Comparison of ENCODE assay signal across 14 cellular contexts in genomic region chr15:45441036-45441435, GRCh38.
DNase-seq lines count a peak whose midpoint lies in the region; ATAC-seq, FAIRE-seq and TF ChIP-seq lines count a peak whose summit lies in the region.
"Had no signal": no experiment of that assay in that cellular context is flagged by ENCODE, and none has a peak within 500 bp of the region (broad histone marks: within the 10 kb centered on the region; RNA-seq: fewer than 3 reads in every experiment).

No MANE protein-coding gene starts in this region.

- no peak for TF ChIP-seq RAD21 in HepG2 (CRISPR knock-in tag; IDR thresholded peaks at IDR 0.05)

- H2AFZ ChIP-seq in smooth muscle cell (ENCODE audit: low read depth) (no peak overlapping the region), HepG2 (ENCODE audit: low read length) (no peak overlapping the region)
- H2AFZ ChIP-seq: GM23248 had no signal

- no peaks in the 10 kb centered on the region for H4K20me1 ChIP-seq in smooth muscle cell (ENCODE audit: low read depth)
- H4K20me1 ChIP-seq in HepG2 (ENCODE audit: insufficient read depth, low read length), result no peaks in the 10 kb centered on the region

- peak overlapping the region in 1 of 2 donors; percentile 82 for H3K9ac ChIP-seq in colonic mucosa (ENCODE audit: low read depth in 2 of 2, low read length in 2 of 2)
- H3K9ac ChIP-seq in smooth muscle cell (ENCODE audit: low read depth), result no peak overlapping the region
- H3K9ac ChIP-seq in HepG2 (ENCODE audit: insufficient read depth, low read depth, low read length), result no peak overlapping the region
- H3K9ac ChIP-seq: GM23248 had no signal

- no peaks in the 10 kb centered on the region for H3F3A ChIP-seq in smooth muscle cell (ENCODE audit: low read depth)

- H3K27me3 ChIP-seq in colonic mucosa (no peaks in the 10 kb centered on the region), pancreas (no peaks in the 10 kb centered on the region), smooth muscle cell (ENCODE audit: low read depth) (no peaks in the 10 kb centered on the region), HepG2 (ENCODE audit: control insufficient read depth in 1 of 2, insufficient read depth in 2 of 2, low read length in 2 of 2) (peaks cover 0 to 16% of the 10 kb centered on the region in 2 experiments; a peak in 3 of 5 replicates)

- no TSS peak for BruUV-seq in HepG2 (replicated peaks; lab: Mats Ljungman, UMichigan)

- H3K27ac ChIP-seq in colonic mucosa (peak overlapping the region; percentile 78), pancreas (no peak overlapping the region), smooth muscle cell (ENCODE audit: low read depth) (no peak overlapping the region), HepG2 (ENCODE audit: extremely low read length, insufficient read depth, low read length) (no peak overlapping the region)
- H3K27ac ChIP-seq: GM23248, HL-60 had no signal

- POLR2A ChIA-PET in HepG2 (lab: Yijun Ruan, JAX), result no interaction called here

- H3K4me3 ChIP-seq in colonic mucosa, result peak overlapping the region; percentile 17
- H3K4me3 ChIP-seq in pancreas, result no peak overlapping the region
- H3K4me3 ChIP-seq in smooth muscle cell, result no peak overlapping the region
- no peak overlapping the region for H3K4me3 ChIP-seq in HepG2 (replicated peaks in 1 of 3; ENCODE audit: insufficient read depth in 1 of 3, low read depth in 2 of 3, low read length in 3 of 3)
- H3K4me3 ChIP-seq: GM23248 had no signal

- TF ChIP-seq CTCF in colonic mucosa (IDR thresholded peaks at IDR 0.05) (no peak), pancreas (IDR thresholded peaks at IDR 0.05) (no peak), smooth muscle cell (IDR thresholded peaks at IDR 0.05; ENCODE audit: borderline replicate concordance, insufficient read depth, poor library complexity, severe bottlenecking) (no peak), HepG2 (CRISPR knock-in tag; IDR thresholded peaks at IDR 0.05) (no peak)

- no peak for TF ChIP-seq POLR2A in HepG2 (IDR thresholded peaks at IDR 0.05; ENCODE audit: insufficient read depth in 1 of 2, low read depth in 2 of 2, low read length in 2 of 2)

- no peak for TF ChIP-seq EP300 in HepG2 (IDR thresholded peaks at IDR 0.05; ENCODE audit: low read depth in 2 of 2, low read length in 2 of 2)
- no peak for TF ChIP-seq EP300 in HepG2 (CRISPR knock-in tag; IDR thresholded peaks at IDR 0.05; ENCODE audit: borderline replicate concordance)

- FAIRE-seq in G401.6 (lab: Jason Lieb, UNC), result peak; percentile 84
- FAIRE-seq in pancreas (lab: Jason Lieb, UNC), result peak; percentile 91
- no peak for FAIRE-seq in HepG2 (lab: Jason Lieb, UNC)
- FAIRE-seq: GM12891, H54 had no signal

- H3K36me3 ChIP-seq in colonic mucosa (no peaks in the 10 kb centered on the region), pancreas (no peaks in the 10 kb centered on the region), smooth muscle cell (ENCODE audit: low read depth) (no peaks in the 10 kb centered on the region), HepG2 (replicated peaks in 1 of 2; ENCODE audit: control insufficient read depth in 1 of 2, insufficient read depth in 2 of 2, low read length in 2 of 2) (no peaks in the 10 kb centered on the region)

- H3K4me1 ChIP-seq in colonic mucosa, result no peaks in the 10 kb centered on the region
- peaks cover 0 to 6% (median 0%) of the 10 kb centered on the region in 3 donors for H3K4me1 ChIP-seq in pancreas
- no peaks in the 10 kb centered on the region for H3K4me1 ChIP-seq in smooth muscle cell (ENCODE audit: low read depth)
- peaks cover 44% of the 10 kb centered on the region for H3K4me1 ChIP-seq in HepG2 (ENCODE audit: insufficient read depth, low read length)

- DNase-seq in colonic mucosa (no peak), pancreas (no peak), OCI-M1 (lab: John Stamatoyannopoulos, UW) (no peak), smooth muscle cell (lab: John Stamatoyannopoulos, UW; ENCODE audit: unreplicated experiment) (no peak), SKM-1 treated with dmso at 0.1 percent for 144 hours (lab: John Stamatoyannopoulos, UW; ENCODE audit: unreplicated experiment) (no peak), HepG2 (ENCODE audit: low spot score) (no peak)
- DNase-seq: Caco-2; CD8-positive, alpha-beta memory T cell; GM23248 had no signal

- no peaks in the 10 kb centered on the region for H3K9me3 ChIP-seq in colonic mucosa
- H3K9me3 ChIP-seq in pancreas, result no peaks in the 10 kb centered on the region
- H3K9me3 ChIP-seq in smooth muscle cell (replicated peaks; ENCODE audit: low read depth), result no peaks in the 10 kb centered on the region
- H3K9me3 ChIP-seq in HepG2 (ENCODE audit: low read length), result no peaks in the 10 kb centered on the region
- H3K9me3 ChIP-seq: Caco-2 had no signal

- CTCF ChIA-PET in HepG2 (lab: Yijun Ruan, JAX; ENCODE audit: low intra/inter-chr PET ratio, low total read pairs), result interaction anchor here (1.1 kb wide), 1 partner anchor 10 kb away, joined by 5 read pairs; no protein-coding TSS in a partner anchor

- H3K79me2 ChIP-seq in smooth muscle cell (ENCODE audit: low read depth) (no peaks in the 10 kb centered on the region), HepG2 (ENCODE audit: insufficient read depth, low read length) (no peaks in the 10 kb centered on the region)

- H3K4me2 ChIP-seq in smooth muscle cell (no peak overlapping the region), HepG2 (ENCODE audit: low read depth, low read length) (no peak overlapping the region)

- intact Hi-C loops in colonic mucosa (cut with DNase I), result no loop called here
- intact Hi-C loops in pancreas (cut with DNase I), result no loop called here
- intact Hi-C loops in HepG2 (cut with micrococcal nuclease; ENCODE audit: unreplicated experiment), result no loop called here

- in situ Hi-C loops in HepG2 (cut with HindIII; ENCODE audit: extremely low pct_ligation_motif_present, low pct_unique_long_range_greater_than_20kb), result no loop called here

- ATAC-seq in pancreas (no peak), HepG2 (no peak)
- ATAC-seq: HCT116 had no signal

TF ChIP-seq in HepG2, 621 proteins besides CTCF, POLR2A, EP300 and RAD21 (continues in another document):
- no peak for TF ChIP-seq DNMT1 (CRISPR knock-in tag; IDR thresholded peaks at IDR 0.05)
- TF ChIP-seq ELF3 (CRISPR knock-in tag; IDR thresholded peaks at IDR 0.05), result no peak
- TF ChIP-seq MYNN (CRISPR knock-in tag; IDR thresholded peaks at IDR 0.05; ENCODE audit: low read depth), result no peak
- TF ChIP-seq, protein P1, sequence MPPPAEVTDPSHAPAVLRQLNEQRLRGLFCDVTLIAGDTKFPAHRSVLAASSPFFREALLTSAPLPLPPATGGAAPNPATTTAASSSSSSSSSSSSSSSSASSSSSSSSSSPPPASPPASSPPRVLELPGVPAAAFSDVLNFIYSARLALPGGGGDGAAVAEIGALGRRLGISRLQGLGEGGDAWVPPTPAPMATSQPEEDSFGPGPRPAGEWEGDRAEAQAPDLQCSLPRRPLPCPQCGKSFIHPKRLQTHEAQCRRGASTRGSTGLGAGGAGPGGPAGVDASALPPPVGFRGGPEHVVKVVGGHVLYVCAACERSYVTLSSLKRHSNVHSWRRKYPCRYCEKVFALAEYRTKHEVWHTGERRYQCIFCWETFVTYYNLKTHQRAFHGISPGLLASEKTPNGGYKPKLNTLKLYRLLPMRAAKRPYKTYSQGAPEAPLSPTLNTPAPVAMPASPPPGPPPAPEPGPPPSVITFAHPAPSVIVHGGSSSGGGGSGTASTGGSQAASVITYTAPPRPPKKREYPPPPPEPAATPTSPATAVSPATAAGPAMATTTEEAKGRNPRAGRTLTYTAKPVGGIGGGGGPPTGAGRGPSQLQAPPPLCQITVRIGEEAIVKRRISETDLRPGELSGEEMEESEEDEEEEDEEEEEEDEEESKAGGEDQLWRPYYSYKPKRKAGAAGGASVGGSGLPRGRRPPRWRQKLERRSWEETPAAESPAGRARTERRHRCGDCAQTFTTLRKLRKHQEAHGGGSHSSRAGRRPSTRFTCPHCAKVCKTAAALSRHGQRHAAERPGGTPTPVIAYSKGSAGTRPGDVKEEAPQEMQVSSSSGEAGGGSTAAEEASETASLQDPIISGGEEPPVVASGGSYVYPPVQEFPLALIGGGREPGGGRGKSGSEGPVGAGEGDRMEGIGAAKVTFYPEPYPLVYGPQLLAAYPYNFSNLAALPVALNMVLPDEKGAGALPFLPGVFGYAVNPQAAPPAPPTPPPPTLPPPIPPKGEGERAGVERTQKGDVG (CRISPR knock-in tag; IDR thresholded peaks at IDR 0.05; ENCODE audit: borderline replicate concordance), result no peak
- TF ChIP-seq PBX2 (CRISPR knock-in tag; IDR thresholded peaks at IDR 0.05), result no peak
- no peak for TF ChIP-seq YY1 (IDR thresholded peaks at IDR 0.05; ENCODE audit: insufficient read depth, insufficient replicate concordance, low read depth, low read length)
- no peak for TF ChIP-seq CERS6 (CRISPR knock-in tag; IDR thresholded peaks at IDR 0.05)
- TF ChIP-seq HIVEP1 (CRISPR knock-in tag; IDR thresholded peaks at IDR 0.05), result no peak
- TF ChIP-seq ZC3H4 (CRISPR knock-in tag; IDR thresholded peaks at IDR 0.05; ENCODE audit: borderline replicate concordance), result no peak
- TF ChIP-seq ZNF431 (CRISPR knock-in tag; IDR thresholded peaks at IDR 0.05; ENCODE audit: borderline replicate concordance, low read depth), result no peak
